ENCODE assay signal across 9 cellular contexts in the genomic region with DNA sequence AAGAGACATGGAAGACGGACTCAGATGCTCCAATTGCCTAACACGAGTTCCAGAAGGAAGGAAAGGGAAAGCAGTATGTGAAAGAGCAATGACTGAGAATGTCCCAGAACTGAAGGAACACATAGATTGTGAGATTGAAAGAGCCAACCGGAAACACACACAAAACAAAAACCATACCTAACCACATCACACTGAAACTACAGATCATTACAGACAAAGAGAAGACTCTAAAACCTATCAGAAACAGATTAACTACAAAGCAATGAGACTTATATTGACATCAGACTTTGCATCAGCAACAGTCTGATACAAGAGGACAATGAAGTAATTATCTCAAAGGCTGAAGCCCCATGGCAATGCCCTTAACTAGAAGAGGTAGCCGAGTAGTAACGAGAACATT. TPM values are rescaled to one million over a fixed set of nuclear protein-coding genes. Genes with fewer than 3 reads are reported as not detected.
A peak's percentile ranks its signal among the peaks of the same experiment; 100 is the strongest.
DNase-seq lines count a peak whose midpoint lies in the region; ATAC-seq, FAIRE-seq and TF ChIP-seq lines count a peak whose summit lies in the region.
"Had no signal": no experiment of that assay in that cellular context is flagged by ENCODE, and none has a peak within 500 bp of the region (broad histone marks: within the 10 kb centered on the region; RNA-seq: fewer than 3 reads in every experiment).

No MANE protein-coding gene starts in this region.

- TF ChIP-seq EP300 in GM12878 (IDR thresholded peaks at IDR 0.05; ENCODE audit: borderline replicate concordance in 1 of 2, control insufficient read depth in 1 of 2, low read depth in 2 of 2, low read length in 2 of 2): no peak

- intact Hi-C loops in GM12878 (cut with micrococcal nuclease; ENCODE audit: unreplicated experiment): no loop called here

- ATAC-seq in GM19395 (IDR thresholded peaks at IDR 0.05; ENCODE audit: unreplicated experiment) (peak; percentile 79), HG03135 (IDR thresholded peaks at IDR 0.05; ENCODE audit: unreplicated experiment) (peak; percentile 65), GM12878 (peak; percentile 78)

- no peak overlapping the region for H3K4me3 ChIP-seq in GM12878

- CTCF ChIA-PET in GM12878 (lab: Yijun Ruan, JAX): no interaction called here

- RAD21 ChIA-PET in GM12878 (lab: Charles Lee; ENCODE audit: unreplicated experiment): no interaction called here

- no TSS peak for BruUV-seq in GM12878 (replicated peaks; lab: Mats Ljungman, UMichigan)

- H3K27me3 ChIP-seq in GM12878 (replicated peaks in 1 of 2; ENCODE audit: control insufficient read depth in 2 of 2, insufficient read depth in 2 of 2, low read length in 1 of 2): no peaks in the 10 kb centered on the region

- H3K9ac ChIP-seq in GM12878 (ENCODE audit: control insufficient read depth, insufficient read depth, low read length): no peak overlapping the region

- SMC1A ChIA-PET in GM12878 (lab: Charles Lee; ENCODE audit: uncharacterized antibody, unreplicated experiment): interaction anchor here (0.8 kb wide), 1 partner anchor 9 kb away, joined by 3 read pairs; no protein-coding TSS in a partner anchor

- no peaks in the 10 kb centered on the region; the same call in 1 of the 2 replicates for H4K20me1 ChIP-seq in GM12878 (ENCODE audit: control insufficient read depth, insufficient read depth)

- TF ChIP-seq POLR2A in GM12878 (IDR thresholded peaks at IDR 0.05; ENCODE audit: low read depth, low read length): no peak

- H2AFZ ChIP-seq in GM12878 (ENCODE audit: control insufficient read depth, low read depth, low read length): no peak overlapping the region

- no peaks in the 10 kb centered on the region for H3K9me3 ChIP-seq in GM12878 (replicated peaks; ENCODE audit: control insufficient read depth, insufficient read depth, low read length)

- H3K79me2 ChIP-seq in GM12878 (ENCODE audit: control insufficient read depth, insufficient read depth, low read length): no peaks in the 10 kb centered on the region

- no peak overlapping the region for H3K27ac ChIP-seq in GM12878 (ENCODE audit: control insufficient read depth, insufficient read depth)

- in situ Hi-C loops in GM13976 (cut with MboI; ENCODE audit: low sequenced_read_pairs, unreplicated experiment) (loop anchor here (25.0 kb wide), 1 partner anchor 145 kb away; a partner anchor contains a TSS), GM12878 (cut with MboI) (no loop called here)

- peaks cover 19% of the 10 kb centered on the region for H3K4me1 ChIP-seq in GM12878 (ENCODE audit: control insufficient read depth, insufficient read depth, low read length)

- DNase-seq in GM13976 (ENCODE audit: low spot score): peak; percentile 47
- DNase-seq in GM12878 (ENCODE audit: low read depth, low spot score): no peak
- no peak for DNase-seq in hypothalamus (lab: John Stamatoyannopoulos, UW)
- DNase-seq in KG1 (lab: John Stamatoyannopoulos, UW): no peak
- DNase-seq in HTR-8/SVneo (ENCODE audit: insufficient read length, low spot score): no peak
- DNase-seq: hippocampal formation, NCI-H2107 had no signal

- no peak for TF ChIP-seq CTCF in GM13976 (IDR thresholded peaks at IDR 0.05; ENCODE audit: borderline replicate concordance, control extremely low read depth, extremely low read depth, insufficient read depth, missing control alignments)
- TF ChIP-seq CTCF in GM12878 (IDR thresholded peaks at IDR 0.05 in 2 of 3, conservative IDR thresholded peaks at IDR 0.05 in 1 of 3; ENCODE audit: control insufficient read depth in 2 of 3, extremely low read depth in 1 of 3, insufficient read depth in 1 of 3, low read depth in 3 of 3, low read length in 3 of 3): no peak

- 62% methylated on average over 5 of the region's 5 CpGs for WGBS in GM12878 (ENCODE audit: insufficient coverage, insufficient replicate concordance, low lambda C conversion rate, missing lambda C conversion rate)

- 0 out of 2 replicates have a peak overlapping the region, but pooled peaks have one; percentile 13 for H3K4me2 ChIP-seq in GM12878 (ENCODE audit: control insufficient read depth, insufficient read depth)

- FAIRE-seq in GM12878 (lab: Jason Lieb, UNC): peak; percentile 92
- FAIRE-seq in HTR-8/SVneo (lab: Jason Lieb, UNC): no peak

- POLR2A ChIA-PET in GM12878 (lab: Charles Lee): no interaction called here

- H3K36me3 ChIP-seq in GM12878 (ENCODE audit: control insufficient read depth in 2 of 2, insufficient read depth in 2 of 2, low read length in 1 of 2): peaks cover 10 to 55% of the 10 kb centered on the region in 2 experiments; a peak in 3 of 4 replicates

- no peak for TF ChIP-seq RAD21 in GM12878 (IDR thresholded peaks at IDR 0.05; ENCODE audit: insufficient read depth, low read depth, low read length)

TF ChIP-seq in GM12878, 131 proteins besides CTCF, POLR2A, EP300 and RAD21:
- TF ChIP-seq CREB1 (IDR thresholded peaks at IDR 0.05; ENCODE audit: low read depth) (peak; percentile 25; the same call in 1 of the 2 replicates), SUPT20H (IDR thresholded peaks at IDR 0.05; ENCODE audit: borderline replicate concordance, control insufficient read depth, low read depth, low read length) (no peak), IKZF2 (IDR thresholded peaks at IDR 0.05) (peak; percentile 17 to 34; a peak in 2 of 4 replicates), NFIC (IDR thresholded peaks at IDR 0.05; ENCODE audit: low read depth, low read length) (peak; percentile 38; the same call in 1 of the 2 replicates), RUNX3 (IDR thresholded peaks at IDR 0.05; ENCODE audit: low read length) (peak; percentile 82), PML (IDR thresholded peaks at IDR 0.05; ENCODE audit: low read length) (no peak)

RNA-seq across cellular contexts. Expression of a gene that starts 45.6 kb away (rescaled TPM):
- total RNA-seq in GM12878 (2013; cell fraction: nucleolus; rRNA removed): not detected in 2 replicates
- total RNA-seq in GM12878 (2014; rRNA removed) (not detected in 2 replicates), GM12878 (2014; rRNA removed; fragmentation: Illumina TruSeq; extraction: Trizol) (not detected in 2 replicates), GM12878 (2021) (0.16 and 0.21 TPM in 2 replicates)
- not detected for polyA plus RNA-seq in GM12878 (2011; ENCODE audit: low read depth)
- polyA plus RNA-seq in GM12878 (2011; rRNA removed) (0.16 TPM in 1 of 2 replicates, not detected in the other), GM12878 (2014; fragmentation: Illumina TruSeq; extraction: Trizol) (0.32 TPM in 1 of 2 replicates, not detected in the other), GM12878 (2014; fragmentation: Nextera tagmentation; extraction: Ambion mirVana) (under 1 TPM in 1 of 2 experiments, not detected in 1; 0.03 TPM), GM12878 (2014; rRNA removed) (not detected in 2 replicates), GM12878 (2016; fragmentation: Nextera tagmentation; extraction: Ambion mirVana) (not detected)
- 0.05 and 0.10 TPM in 2 replicates for polyA plus RNA-seq in GM12878 (2011; cell fraction: cytosol; rRNA removed)
- 0.69 and 0.86 TPM in 2 replicates for polyA plus RNA-seq in GM12878 (2011; cell fraction: nucleus; rRNA removed)
- polyA plus RNA-seq in GM12878 (2012): 0.16 TPM in 1 of 2 replicates, not detected in the other
- polyA minus RNA-seq in GM12878 (2011; rRNA and poly(A)+ RNA removed): not detected in 2 replicates
- not detected in 2 replicates for polyA minus RNA-seq in GM12878 (2011; cell fraction: cytosol; rRNA and poly(A)+ RNA removed)
- 0.77 TPM in 1 of 2 replicates, not detected in the other for polyA minus RNA-seq in GM12878 (2011; cell fraction: nucleus; rRNA and poly(A)+ RNA removed)
